ENCODE assay signal across 1 cellular context in genomic region chr10:5412277-5412941, GRCh38.
TF ChIP-seq lines count a peak whose summit lies in the region.

NET1 (plus strand) TSS chr10:5412557; CDS start chr10:5412693, 136 bp downstream.

TF ChIP-seq in HepG2, 621 proteins besides CTCF, POLR2A, EP300 and RAD21 (continued from another document and continues in another):
- TF ChIP-seq, protein P1, sequence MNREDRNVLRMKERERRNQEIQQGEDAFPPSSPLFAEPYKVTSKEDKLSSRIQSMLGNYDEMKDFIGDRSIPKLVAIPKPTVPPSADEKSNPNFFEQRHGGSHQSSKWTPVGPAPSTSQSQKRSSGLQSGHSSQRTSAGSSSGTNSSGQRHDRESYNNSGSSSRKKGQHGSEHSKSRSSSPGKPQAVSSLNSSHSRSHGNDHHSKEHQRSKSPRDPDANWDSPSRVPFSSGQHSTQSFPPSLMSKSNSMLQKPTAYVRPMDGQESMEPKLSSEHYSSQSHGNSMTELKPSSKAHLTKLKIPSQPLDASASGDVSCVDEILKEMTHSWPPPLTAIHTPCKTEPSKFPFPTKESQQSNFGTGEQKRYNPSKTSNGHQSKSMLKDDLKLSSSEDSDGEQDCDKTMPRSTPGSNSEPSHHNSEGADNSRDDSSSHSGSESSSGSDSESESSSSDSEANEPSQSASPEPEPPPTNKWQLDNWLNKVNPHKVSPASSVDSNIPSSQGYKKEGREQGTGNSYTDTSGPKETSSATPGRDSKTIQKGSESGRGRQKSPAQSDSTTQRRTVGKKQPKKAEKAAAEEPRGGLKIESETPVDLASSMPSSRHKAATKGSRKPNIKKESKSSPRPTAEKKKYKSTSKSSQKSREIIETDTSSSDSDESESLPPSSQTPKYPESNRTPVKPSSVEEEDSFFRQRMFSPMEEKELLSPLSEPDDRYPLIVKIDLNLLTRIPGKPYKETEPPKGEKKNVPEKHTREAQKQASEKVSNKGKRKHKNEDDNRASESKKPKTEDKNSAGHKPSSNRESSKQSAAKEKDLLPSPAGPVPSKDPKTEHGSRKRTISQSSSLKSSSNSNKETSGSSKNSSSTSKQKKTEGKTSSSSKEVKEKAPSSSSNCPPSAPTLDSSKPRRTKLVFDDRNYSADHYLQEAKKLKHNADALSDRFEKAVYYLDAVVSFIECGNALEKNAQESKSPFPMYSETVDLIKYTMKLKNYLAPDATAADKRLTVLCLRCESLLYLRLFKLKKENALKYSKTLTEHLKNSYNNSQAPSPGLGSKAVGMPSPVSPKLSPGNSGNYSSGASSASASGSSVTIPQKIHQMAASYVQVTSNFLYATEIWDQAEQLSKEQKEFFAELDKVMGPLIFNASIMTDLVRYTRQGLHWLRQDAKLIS (CRISPR knock-in tag; IDR thresholded peaks at IDR 0.05): no peak
- no peak for TF ChIP-seq ZNF577 (CRISPR knock-in tag; IDR thresholded peaks at IDR 0.05; ENCODE audit: borderline replicate concordance, low read depth)
- TF ChIP-seq RCOR2 (CRISPR knock-in tag; IDR thresholded peaks at IDR 0.05): no peak
- TF ChIP-seq CREBL2 (CRISPR knock-in tag; IDR thresholded peaks at IDR 0.05; ENCODE audit: borderline replicate concordance): no peak
- TF ChIP-seq ZNF496 (CRISPR knock-in tag; IDR thresholded peaks at IDR 0.05; ENCODE audit: insufficient replicate concordance): no peak
- TF ChIP-seq ISX (CRISPR knock-in tag; conservative IDR thresholded peaks at IDR 0.05): no peak
- no peak for TF ChIP-seq MED8 (CRISPR knock-in tag; IDR thresholded peaks at IDR 0.05; ENCODE audit: insufficient replicate concordance)
- TF ChIP-seq ZZZ3 (CRISPR knock-in tag; IDR thresholded peaks at IDR 0.05; ENCODE audit: borderline replicate concordance): no peak
- TF ChIP-seq ZNF652 (CRISPR knock-in tag; IDR thresholded peaks at IDR 0.05; ENCODE audit: borderline replicate concordance, low read depth): no peak
- no peak for TF ChIP-seq SNRNP70 (IDR thresholded peaks at IDR 0.05; ENCODE audit: low read depth, low read length)
- TF ChIP-seq ZNF513 (CRISPR knock-in tag; conservative IDR thresholded peaks at IDR 0.05): no peak
- no peak for TF ChIP-seq ZNF562 (CRISPR knock-in tag; IDR thresholded peaks at IDR 0.05; ENCODE audit: borderline replicate concordance)
- TF ChIP-seq ZNF3 (CRISPR knock-in tag; IDR thresholded peaks at IDR 0.05): no peak
- peak; percentile 63 for TF ChIP-seq POLR2G (IDR thresholded peaks at IDR 0.05; ENCODE audit: low read depth, low read length)
- TF ChIP-seq TP53 (CRISPR knock-in tag; conservative IDR thresholded peaks at IDR 0.05): no peak
- no peak for TF ChIP-seq ZNF558 (CRISPR knock-in tag; IDR thresholded peaks at IDR 0.05; ENCODE audit: borderline replicate concordance)
- 0 out of 2 replicates have a peak, but pooled peaks have one; percentile 27 for TF ChIP-seq ZNF614 (CRISPR knock-in tag; IDR thresholded peaks at IDR 0.05; ENCODE audit: borderline replicate concordance)
- TF ChIP-seq XBP1 (CRISPR knock-in tag; IDR thresholded peaks at IDR 0.05): no peak
- no peak for TF ChIP-seq ARNTL (CRISPR knock-in tag; IDR thresholded peaks at IDR 0.05)
- no peak for TF ChIP-seq GLI4 (CRISPR knock-in tag; IDR thresholded peaks at IDR 0.05; ENCODE audit: borderline replicate concordance)
- TF ChIP-seq WIZ (CRISPR knock-in tag; IDR thresholded peaks at IDR 0.05): no peak
- no peak for TF ChIP-seq BRF2 (CRISPR knock-in tag; IDR thresholded peaks at IDR 0.05)
- TF ChIP-seq ZNF468 (CRISPR knock-in tag; IDR thresholded peaks at IDR 0.05): 0 out of 2 replicates have a peak, but pooled peaks have one; percentile 74
- TF ChIP-seq ONECUT2 (CRISPR knock-in tag; IDR thresholded peaks at IDR 0.05): no peak
- no peak for TF ChIP-seq SMAD3 (CRISPR knock-in tag; IDR thresholded peaks at IDR 0.05)
- no peak; the same call in 1 of the 2 replicates for TF ChIP-seq ZNF274 (CRISPR knock-in tag; IDR thresholded peaks at IDR 0.05)
- no peak for TF ChIP-seq ZNF333 (CRISPR knock-in tag; IDR thresholded peaks at IDR 0.05; ENCODE audit: borderline replicate concordance)
- peak; percentile 52; the same call in 1 of the 2 replicates for TF ChIP-seq MEIS1 (CRISPR knock-in tag; IDR thresholded peaks at IDR 0.05; ENCODE audit: borderline replicate concordance)
- peak; percentile 54; the same call in 1 of the 2 replicates for TF ChIP-seq SALL1 (CRISPR knock-in tag; IDR thresholded peaks at IDR 0.05)
- TF ChIP-seq GTF2F1 (IDR thresholded peaks at IDR 0.05; ENCODE audit: low read length): no peak
- TF ChIP-seq ZNF607 (CRISPR knock-in tag; IDR thresholded peaks at IDR 0.05; ENCODE audit: borderline replicate concordance): no peak
- TF ChIP-seq TEF (CRISPR knock-in tag; IDR thresholded peaks at IDR 0.05): no peak
- TF ChIP-seq ZNF451 (CRISPR knock-in tag; IDR thresholded peaks at IDR 0.05): no peak
- TF ChIP-seq ZNF598 (CRISPR knock-in tag; IDR thresholded peaks at IDR 0.05; ENCODE audit: borderline replicate concordance): no peak
- TF ChIP-seq ZNF136 (CRISPR knock-in tag; IDR thresholded peaks at IDR 0.05; ENCODE audit: low read depth): no peak
- no peak for TF ChIP-seq ZNF484 (CRISPR knock-in tag; IDR thresholded peaks at IDR 0.05; ENCODE audit: borderline replicate concordance, low read depth)
- no peak for TF ChIP-seq ZBTB10 (CRISPR knock-in tag; IDR thresholded peaks at IDR 0.05; ENCODE audit: borderline replicate concordance)
- TF ChIP-seq KLF15 (CRISPR knock-in tag; IDR thresholded peaks at IDR 0.05; ENCODE audit: borderline replicate concordance): no peak
- TF ChIP-seq ZNF432 (CRISPR knock-in tag; IDR thresholded peaks at IDR 0.05; ENCODE audit: borderline replicate concordance): no peak
- TF ChIP-seq NFE2L1 (CRISPR knock-in tag; IDR thresholded peaks at IDR 0.05; ENCODE audit: borderline replicate concordance): no peak
- no peak for TF ChIP-seq NAIF1 (CRISPR knock-in tag; IDR thresholded peaks at IDR 0.05; ENCODE audit: borderline replicate concordance)
- TF ChIP-seq ZNF605 (CRISPR knock-in tag; IDR thresholded peaks at IDR 0.05): no peak
- no peak for TF ChIP-seq ATF1 (CRISPR knock-in tag; IDR thresholded peaks at IDR 0.05)
- TF ChIP-seq, protein P2, sequence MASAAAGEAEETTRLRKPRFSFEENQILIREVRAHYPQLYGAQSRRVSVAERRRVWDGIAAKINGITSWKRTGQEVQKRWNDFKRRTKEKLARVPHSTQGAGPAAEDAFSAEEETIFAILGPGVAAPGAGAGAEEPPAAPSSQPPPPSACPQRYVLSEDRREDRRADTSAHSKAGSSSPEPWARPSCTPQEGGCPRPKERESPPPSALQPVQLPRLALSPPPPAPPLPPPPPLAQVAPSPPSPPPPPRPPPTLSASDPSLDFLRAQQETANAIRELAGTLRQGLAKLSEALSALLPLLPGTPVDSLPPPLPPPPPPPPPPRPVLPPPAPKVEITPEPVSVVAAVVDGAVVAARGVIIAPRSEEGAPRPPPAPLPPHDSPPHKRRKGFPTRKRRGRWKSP (CRISPR knock-in tag; IDR thresholded peaks at IDR 0.05): no peak
- no peak for TF ChIP-seq RARA (CRISPR knock-in tag; IDR thresholded peaks at IDR 0.05)
- TF ChIP-seq, protein P3, sequence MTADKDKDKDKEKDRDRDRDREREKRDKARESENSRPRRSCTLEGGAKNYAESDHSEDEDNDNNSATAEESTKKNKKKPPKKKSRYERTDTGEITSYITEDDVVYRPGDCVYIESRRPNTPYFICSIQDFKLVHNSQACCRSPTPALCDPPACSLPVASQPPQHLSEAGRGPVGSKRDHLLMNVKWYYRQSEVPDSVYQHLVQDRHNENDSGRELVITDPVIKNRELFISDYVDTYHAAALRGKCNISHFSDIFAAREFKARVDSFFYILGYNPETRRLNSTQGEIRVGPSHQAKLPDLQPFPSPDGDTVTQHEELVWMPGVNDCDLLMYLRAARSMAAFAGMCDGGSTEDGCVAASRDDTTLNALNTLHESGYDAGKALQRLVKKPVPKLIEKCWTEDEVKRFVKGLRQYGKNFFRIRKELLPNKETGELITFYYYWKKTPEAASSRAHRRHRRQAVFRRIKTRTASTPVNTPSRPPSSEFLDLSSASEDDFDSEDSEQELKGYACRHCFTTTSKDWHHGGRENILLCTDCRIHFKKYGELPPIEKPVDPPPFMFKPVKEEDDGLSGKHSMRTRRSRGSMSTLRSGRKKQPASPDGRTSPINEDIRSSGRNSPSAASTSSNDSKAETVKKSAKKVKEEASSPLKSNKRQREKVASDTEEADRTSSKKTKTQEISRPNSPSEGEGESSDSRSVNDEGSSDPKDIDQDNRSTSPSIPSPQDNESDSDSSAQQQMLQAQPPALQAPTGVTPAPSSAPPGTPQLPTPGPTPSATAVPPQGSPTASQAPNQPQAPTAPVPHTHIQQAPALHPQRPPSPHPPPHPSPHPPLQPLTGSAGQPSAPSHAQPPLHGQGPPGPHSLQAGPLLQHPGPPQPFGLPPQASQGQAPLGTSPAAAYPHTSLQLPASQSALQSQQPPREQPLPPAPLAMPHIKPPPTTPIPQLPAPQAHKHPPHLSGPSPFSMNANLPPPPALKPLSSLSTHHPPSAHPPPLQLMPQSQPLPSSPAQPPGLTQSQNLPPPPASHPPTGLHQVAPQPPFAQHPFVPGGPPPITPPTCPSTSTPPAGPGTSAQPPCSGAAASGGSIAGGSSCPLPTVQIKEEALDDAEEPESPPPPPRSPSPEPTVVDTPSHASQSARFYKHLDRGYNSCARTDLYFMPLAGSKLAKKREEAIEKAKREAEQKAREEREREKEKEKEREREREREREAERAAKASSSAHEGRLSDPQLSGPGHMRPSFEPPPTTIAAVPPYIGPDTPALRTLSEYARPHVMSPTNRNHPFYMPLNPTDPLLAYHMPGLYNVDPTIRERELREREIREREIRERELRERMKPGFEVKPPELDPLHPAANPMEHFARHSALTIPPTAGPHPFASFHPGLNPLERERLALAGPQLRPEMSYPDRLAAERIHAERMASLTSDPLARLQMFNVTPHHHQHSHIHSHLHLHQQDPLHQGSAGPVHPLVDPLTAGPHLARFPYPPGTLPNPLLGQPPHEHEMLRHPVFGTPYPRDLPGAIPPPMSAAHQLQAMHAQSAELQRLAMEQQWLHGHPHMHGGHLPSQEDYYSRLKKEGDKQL (CRISPR knock-in tag; IDR thresholded peaks at IDR 0.05; ENCODE audit: low read depth): no peak
- TF ChIP-seq, protein P4, sequence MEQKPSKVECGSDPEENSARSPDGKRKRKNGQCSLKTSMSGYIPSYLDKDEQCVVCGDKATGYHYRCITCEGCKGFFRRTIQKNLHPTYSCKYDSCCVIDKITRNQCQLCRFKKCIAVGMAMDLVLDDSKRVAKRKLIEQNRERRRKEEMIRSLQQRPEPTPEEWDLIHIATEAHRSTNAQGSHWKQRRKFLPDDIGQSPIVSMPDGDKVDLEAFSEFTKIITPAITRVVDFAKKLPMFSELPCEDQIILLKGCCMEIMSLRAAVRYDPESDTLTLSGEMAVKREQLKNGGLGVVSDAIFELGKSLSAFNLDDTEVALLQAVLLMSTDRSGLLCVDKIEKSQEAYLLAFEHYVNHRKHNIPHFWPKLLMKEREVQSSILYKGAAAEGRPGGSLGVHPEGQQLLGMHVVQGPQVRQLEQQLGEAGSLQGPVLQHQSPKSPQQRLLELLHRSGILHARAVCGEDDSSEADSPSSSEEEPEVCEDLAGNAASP (CRISPR knock-in tag; IDR thresholded peaks at IDR 0.05; ENCODE audit: borderline replicate concordance): no peak
- TF ChIP-seq ASH2L (IDR thresholded peaks at IDR 0.05; ENCODE audit: insufficient read length, low read depth, low read length): peak; percentile 86
